ENCODE assay signal across 1 cellular context in genomic region chr5:177427919-177428573, GRCh38.
TF ChIP-seq lines count a peak whose summit lies in the region.

No MANE protein-coding gene starts in this region.

TF ChIP-seq in A549, 52 proteins besides CTCF, POLR2A, EP300 and RAD21:
- TF ChIP-seq BHLHE40 (IDR thresholded peaks at IDR 0.05; ENCODE audit: low read depth, low read length) (no peak), HEYL (CRISPR knock-in tag; IDR thresholded peaks at IDR 0.05) (no peak), MYC (IDR thresholded peaks at IDR 0.05; ENCODE audit: borderline replicate concordance, low read length) (no peak), TP53 (CRISPR knock-in tag; IDR thresholded peaks at IDR 0.05) (no peak), RNF2 (IDR thresholded peaks at IDR 0.05; ENCODE audit: borderline replicate concordance, low read depth) (no peak), REST (IDR thresholded peaks at IDR 0.05) (no peak), HOXB5 (CRISPR knock-in tag; IDR thresholded peaks at IDR 0.05) (no peak), NR3C1 (IDR thresholded peaks at IDR 0.05) (no peak), JUNB (IDR thresholded peaks at IDR 0.05) (no peak), FOSL2 (IDR thresholded peaks at IDR 0.05) (no peak), FOSL2 (CRISPR knock-in tag; IDR thresholded peaks at IDR 0.05) (no peak), RARB (CRISPR knock-in tag; IDR thresholded peaks at IDR 0.05) (no peak), ESRRA (IDR thresholded peaks at IDR 0.05; ENCODE audit: borderline replicate concordance, low read length) (no peak), ELK1 (IDR thresholded peaks at IDR 0.05; ENCODE audit: low read depth, low read length) (no peak), POLR2AphosphoS2 (conservative IDR thresholded peaks at IDR 0.05; ENCODE audit: low read length) (no peak), CBX8 (IDR thresholded peaks at IDR 0.05) (no peak), FOSB (CRISPR knock-in tag; IDR thresholded peaks at IDR 0.05) (no peak)
- TF ChIP-seq, protein P1, sequence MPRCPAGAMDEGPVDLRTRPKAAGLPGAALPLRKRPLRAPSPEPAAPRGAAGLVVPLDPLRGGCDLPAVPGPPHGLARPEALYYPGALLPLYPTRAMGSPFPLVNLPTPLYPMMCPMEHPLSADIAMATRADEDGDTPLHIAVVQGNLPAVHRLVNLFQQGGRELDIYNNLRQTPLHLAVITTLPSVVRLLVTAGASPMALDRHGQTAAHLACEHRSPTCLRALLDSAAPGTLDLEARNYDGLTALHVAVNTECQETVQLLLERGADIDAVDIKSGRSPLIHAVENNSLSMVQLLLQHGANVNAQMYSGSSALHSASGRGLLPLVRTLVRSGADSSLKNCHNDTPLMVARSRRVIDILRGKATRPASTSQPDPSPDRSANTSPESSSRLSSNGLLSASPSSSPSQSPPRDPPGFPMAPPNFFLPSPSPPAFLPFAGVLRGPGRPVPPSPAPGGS (IDR thresholded peaks at IDR 0.05), result no peak
